ENCODE assay signal across 14 cellular contexts in genomic region chr2:54042908-54043620, GRCh38.
DNase-seq lines count a peak whose midpoint lies in the region; ATAC-seq and TF ChIP-seq lines count a peak whose summit lies in the region.
"Had no signal": no experiment of that assay in that cellular context is flagged by ENCODE, and none has a peak within 500 bp of the region (broad histone marks: within the 10 kb centered on the region; RNA-seq: fewer than 3 reads in every experiment).

No MANE protein-coding gene starts in this region.

- no peaks in the 10 kb centered on the region for H3K27me3 Mint-ChIP-seq in endodermal cell (ENCODE audit: insufficient read depth)
- H3K27me3 Mint-ChIP-seq: activated CD4-positive, alpha-beta T cell treated with anti-CD3 and anti-CD28 coated beads, Interleukin-2, amount 10 ng/mL, durations not matched to agents 7 days and 5 days; CD8-positive, alpha-beta memory T cell; T-helper 17 cell had no signal

- H3K36me3 Mint-ChIP-seq in endodermal cell (ENCODE audit: low read depth): peaks cover 6% of the 10 kb centered on the region

- H3K27ac Mint-ChIP-seq in endodermal cell: no peak overlapping the region
- H3K27ac Mint-ChIP-seq: activated CD4-positive, alpha-beta T cell treated with anti-CD3 and anti-CD28 coated beads, Interleukin-2, amount 10 ng/mL, durations not matched to agents 7 days and 5 days; T-helper 17 cell had no signal

- no peak overlapping the region for H2BK120ac ChIP-seq in mesenchymal stem cell (ENCODE audit: low read depth, low read length)

- H3K4me1 Mint-ChIP-seq in endodermal cell: no peaks in the 10 kb centered on the region

- H3K4me3 ChIP-seq in Panc1 (ENCODE audit: low read depth in 2 of 2, low read length in 2 of 2): no peak overlapping the region
- no peak overlapping the region for H3K4me3 ChIP-seq in mesenchymal stem cell (ENCODE audit: insufficient read depth in 1 of 2, low read depth in 1 of 2, low read length in 2 of 2)
- H3K4me3 ChIP-seq in thoracic aorta: no peak overlapping the region
- H3K4me3 ChIP-seq in endodermal cell (ENCODE audit: low read length): no peak overlapping the region

- H3K4me2 ChIP-seq in mesenchymal stem cell (ENCODE audit: low read length, poor library complexity, severe bottlenecking): no peak overlapping the region

- H2BK5ac ChIP-seq in mesenchymal stem cell (ENCODE audit: low read depth, low read length, poor library complexity, severe bottlenecking): no peak overlapping the region

- H3K4me1 ChIP-seq in Panc1 (ENCODE audit: control insufficient read depth, insufficient read depth, low read length) (peaks cover 13% of the 10 kb centered on the region), mesenchymal stem cell (ENCODE audit: control insufficient read depth, insufficient read depth, low read depth, low read length) (peaks cover 1% of the 10 kb centered on the region), thoracic aorta (ENCODE audit: control insufficient read depth in 1 of 2, low read depth in 2 of 2) (peaks cover 11 to 45% of the 10 kb centered on the region in 2 donors), endodermal cell (ENCODE audit: control insufficient read depth, insufficient read depth, low read length) (no peaks in the 10 kb centered on the region)

- H3K36me3 ChIP-seq in Panc1 (ENCODE audit: control insufficient read depth, insufficient read depth, low read length): no peaks in the 10 kb centered on the region
- peaks cover 0 to 3% of the 10 kb centered on the region in 2 experiments for H3K36me3 ChIP-seq in mesenchymal stem cell (ENCODE audit: control insufficient read depth in 1 of 2, insufficient read depth in 2 of 2, low read depth in 1 of 2, low read length in 2 of 2)
- H3K36me3 ChIP-seq in thoracic aorta: no peaks in the 10 kb centered on the region
- no peaks in the 10 kb centered on the region for H3K36me3 ChIP-seq in endodermal cell (ENCODE audit: control insufficient read depth, insufficient read depth, low read length)

- POLR2A ChIA-PET in Panc1 (lab: Charles Lee): no interaction called here

- H4K8ac ChIP-seq in mesenchymal stem cell (ENCODE audit: low read length): no peak overlapping the region

- H3K79me1 ChIP-seq in mesenchymal stem cell (replicated peaks; ENCODE audit: low read length, poor library complexity, severe bottlenecking): no peaks in the 10 kb centered on the region

- no peak overlapping the region for H3K14ac ChIP-seq in mesenchymal stem cell (ENCODE audit: low read length in 2 of 2)

- H3K9me3 Mint-ChIP-seq in endodermal cell: peaks cover 25% of the 10 kb centered on the region

- H3K4ac ChIP-seq in mesenchymal stem cell (ENCODE audit: low read depth in 1 of 2, low read length in 2 of 2): no peak overlapping the region

- H2AK5ac ChIP-seq in mesenchymal stem cell (ENCODE audit: low read length, severe bottlenecking): no peak overlapping the region

- no peak overlapping the region for H3K18ac ChIP-seq in mesenchymal stem cell (ENCODE audit: low read depth in 1 of 2, low read length in 2 of 2)

- peaks cover 7% of the 10 kb centered on the region; the same call in 1 of the 2 replicates for H3K9me3 ChIP-seq in Panc1 (ENCODE audit: control insufficient read depth, insufficient read depth, low read depth, low read length)
- no peaks in the 10 kb centered on the region for H3K9me3 ChIP-seq in mesenchymal stem cell (ENCODE audit: control insufficient read depth, low read length)
- H3K9me3 ChIP-seq in thoracic aorta: no peaks in the 10 kb centered on the region
- peaks cover 14% of the 10 kb centered on the region for H3K9me3 ChIP-seq in endodermal cell (ENCODE audit: control insufficient read depth, low read length)

- H3K4me3 Mint-ChIP-seq in endodermal cell: no peak overlapping the region
- H3K4me3 Mint-ChIP-seq: activated CD4-positive, alpha-beta T cell treated with anti-CD3 and anti-CD28 coated beads, Interleukin-2, amount 10 ng/mL, durations not matched to agents 7 days and 5 days; activated T-cell treated with anti-CD3 and anti-CD28 coated beads, Interleukin-2, amount 50 U/mL, for 4 hours; CD8-positive, alpha-beta memory T cell; T-helper 17 cell had no signal

- no peaks in the 10 kb centered on the region for H3K27me3 ChIP-seq in Panc1 (ENCODE audit: control insufficient read depth, insufficient read depth, low read length)
- H3K27me3 ChIP-seq in mesenchymal stem cell (ENCODE audit: control insufficient read depth in 1 of 2, insufficient read depth in 1 of 2, low read length in 2 of 2): no peaks in the 10 kb centered on the region
- H3K27me3 ChIP-seq in thoracic aorta (replicated peaks; ENCODE audit: insufficient read depth): no peaks in the 10 kb centered on the region
- H3K27me3 ChIP-seq in endodermal cell (ENCODE audit: control insufficient read depth, insufficient read depth, low read length, poor library complexity, severe bottlenecking): no peaks in the 10 kb centered on the region

- CTCF ChIA-PET in Panc1 (lab: Charles Lee): no interaction called here

- WGBS in mesenchymal stem cell: 100% methylated on average over 2 of the region's 2 CpGs
- 97 to 100% methylated on average over 1 to 2 of the region's 2 CpGs for WGBS in endodermal cell (ENCODE audit: insufficient coverage in 1 of 2, insufficient read length in 1 of 2), 2 experiments

- H3K9ac ChIP-seq in mesenchymal stem cell (ENCODE audit: low read length) (no peak overlapping the region), endodermal cell (ENCODE audit: extremely low read depth, low read length, poor library complexity, severe bottlenecking) (no peak overlapping the region)

- in situ Hi-C loops in Panc1 (cut with HindIII; ENCODE audit: low pct_unique_long_range_greater_than_20kb, low sequenced_read_pairs): no loop called here

- no TSS peak for BruUV-seq in Panc1 (replicated peaks; lab: Mats Ljungman, UMichigan)

- ATAC-seq in Panc1 (no peak), thoracic aorta (ENCODE audit: insufficient number of reproducible peaks, low FRiP score, low read depth) (no peak), HG02938 (IDR thresholded peaks at IDR 0.05; ENCODE audit: unreplicated experiment) (no peak)
- ATAC-seq: activated T-cell treated with anti-CD3 and anti-CD28 coated beads, Interleukin-2, amount 50 U/mL, for 4 hours; T-helper 17 cell had no signal

- no peak overlapping the region for H4K91ac ChIP-seq in mesenchymal stem cell (ENCODE audit: low read length)

- H3K27ac ChIP-seq in Panc1 (ENCODE audit: low read length) (peak overlapping the region; percentile 61), epithelial cell of prostate (peak overlapping the region; percentile 61), mesenchymal stem cell (ENCODE audit: low read length, poor library complexity, severe bottlenecking) (no peak overlapping the region), thoracic aorta (peak overlapping the region; percentile 65 to 75), endodermal cell (ENCODE audit: low read depth, low read length) (no peak overlapping the region)

- H2BK12ac ChIP-seq in mesenchymal stem cell (ENCODE audit: low read length in 2 of 2): no peak overlapping the region

- H2BK15ac ChIP-seq in mesenchymal stem cell (ENCODE audit: low read depth, poor library complexity, severe bottlenecking): no peak overlapping the region

- intact Hi-C loops in Panc1 (cut with micrococcal nuclease; ENCODE audit: unreplicated experiment): no loop called here

- no peak for TF ChIP-seq CTCF in Panc1 (IDR thresholded peaks at IDR 0.05)
- TF ChIP-seq CTCF in thoracic aorta (IDR thresholded peaks at IDR 0.05): no peak
- no peak for TF ChIP-seq CTCF in GM10266 (IDR thresholded peaks at IDR 0.05; ENCODE audit: control insufficient read depth, insufficient read depth, low read depth, missing control alignments)
- TF ChIP-seq CTCF in endodermal cell (conservative IDR thresholded peaks at IDR 0.05): no peak

- DNase-seq in Panc1 (ENCODE audit: low read depth, low spot score): no peak
- no peak for DNase-seq in epithelial cell of prostate (ENCODE audit: low read depth, low spot score)
- DNase-seq in mesenchymal stem cell: peak; percentile 11
- no peak for DNase-seq in thoracic aorta (ENCODE audit: low spot score)
- DNase-seq in GM10266 (ENCODE audit: extremely low spot score): no peak
- DNase-seq in endodermal cell: no peak
- DNase-seq: activated CD4-positive, alpha-beta T cell treated with anti-CD3 and anti-CD28 coated beads, Interleukin-2, amount 10 ng/mL, durations not matched to agents 7 days and 5 days; activated T-cell treated with anti-CD3 and anti-CD28 coated beads, Interleukin-2, amount 50 U/mL, for 4 hours; CD8-positive, alpha-beta memory T cell; GDM1; RPMI8226; stimulated activated CD4-positive, alpha-beta T cell treated with anti-CD3 and anti-CD28 coated beads, Interleukin-2, amount 100 ng/mL, for 24 hours; T-helper 17 cell had no signal

- no peak overlapping the region for H3K23ac ChIP-seq in mesenchymal stem cell (ENCODE audit: low read length in 2 of 2)

- H2AFZ ChIP-seq in mesenchymal stem cell (ENCODE audit: low read depth, low read length): no peak overlapping the region

Comparison
In these comparisons a context has a peak if more than half of its experiments do, and no peak if none do; other contexts are left out.
1. H3K27ac ChIP-seq: peak in Panc1 (single experiment), epithelial cell of prostate (single experiment) and thoracic aorta (2 of 2); none in mesenchymal stem cell (single experiment) and endodermal cell (single experiment).